ENCODE assay signal across 20 cellular contexts in the genomic region with DNA sequence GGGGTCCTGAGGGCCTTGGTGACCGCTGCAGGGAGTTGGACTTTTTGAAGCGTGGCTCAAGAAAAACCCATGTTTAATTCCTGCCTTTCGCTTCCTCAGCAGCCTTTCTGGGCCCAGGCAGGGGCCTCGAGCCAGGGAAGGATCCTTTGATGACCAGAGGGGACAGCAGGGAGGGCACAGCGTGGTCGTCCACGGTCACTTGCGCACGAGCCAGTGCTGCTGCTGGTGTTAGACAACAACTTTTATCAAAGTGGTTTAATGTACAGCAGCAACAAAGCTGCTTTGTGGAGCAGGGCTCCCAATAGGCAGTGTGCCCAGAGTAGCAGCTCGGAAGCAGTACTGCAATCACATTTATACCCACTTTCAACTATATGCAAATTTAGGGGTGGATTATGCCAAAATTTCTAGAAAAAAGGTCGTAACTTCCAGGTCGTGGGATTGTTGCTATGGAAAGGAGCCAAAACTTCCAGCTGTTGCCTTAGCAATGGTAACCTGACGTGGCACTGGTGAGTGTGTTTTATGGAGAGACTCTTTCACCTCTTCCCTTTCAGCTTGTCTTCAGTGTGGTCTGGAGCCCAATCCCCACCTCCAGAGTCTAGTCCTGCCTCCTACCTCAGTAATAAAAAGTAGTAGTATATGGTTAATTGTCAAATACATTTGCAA. TPM values are rescaled to one million over a fixed set of nuclear protein-coding genes. Genes with fewer than 3 reads are reported as not detected.
A peak's percentile ranks its signal among the peaks of the same experiment; 100 is the strongest.
DNase-seq lines count a peak whose midpoint lies in the region; ATAC-seq and TF ChIP-seq lines count a peak whose summit lies in the region.
"Had no signal": no experiment of that assay in that cellular context is flagged by ENCODE, and none has a peak within 500 bp of the region (broad histone marks: within the 10 kb centered on the region; RNA-seq: fewer than 3 reads in every experiment).

No MANE protein-coding gene starts in this region.

- H3K4me1 Mint-ChIP-seq in T-helper 1 cell treated with Interleukin-12 subunit alpha and Interleukin-12 subunit beta and Interleukin-4 antibody, amounts not matched to agents 30 μg/mL and 1 μg/mL, for 36 hours (ENCODE audit: low read depth), result peaks cover 61% of the 10 kb centered on the region
- H3K4me1 Mint-ChIP-seq in activated CD8-positive, alpha-beta T cell treated with anti-CD3 and anti-CD28 coated beads for 36 hours (ENCODE audit: low read depth), result peaks cover 63% of the 10 kb centered on the region
- H3K4me1 Mint-ChIP-seq in immature natural killer cell (peaks cover 78 to 83% of the 10 kb centered on the region in 2 donors), WTC11 (no peaks in the 10 kb centered on the region)
- peaks cover 69% of the 10 kb centered on the region for H3K4me1 Mint-ChIP-seq in stimulated activated effector memory CD8-positive, alpha-beta T cell treated with anti-CD3 and anti-CD28 coated beads, Interleukin-12 subunit alpha, Interleukin-12 subunit beta, amount 100 ng/mL, for 72 hours
- H3K4me1 Mint-ChIP-seq: endodermal cell had no signal

- POLR2A ChIA-PET in activated CD8-positive, alpha-beta T cell treated with anti-CD3 and anti-CD28 coated beads for 36 hours (lab: Charles Lee), result interaction anchor here (0.6 to 1.7 kb wide), 6 partner anchors 9 to 57 kb away, joined by 3 to 8 read pairs (median 4); a partner anchor contains a TSS
- POLR2A ChIA-PET in WTC11 (lab: Charles Lee), result no interaction called here

- no peak for TF ChIP-seq CTCF in activated CD8-positive, alpha-beta T cell treated with anti-CD3 and anti-CD28 coated beads for 36 hours (IDR thresholded peaks at IDR 0.05)
- no peak for TF ChIP-seq CTCF in WTC11 (IDR thresholded peaks at IDR 0.05)

- intact Hi-C loops in activated CD8-positive, alpha-beta T cell treated with anti-CD3 and anti-CD28 coated beads for 36 hours (cut with micrococcal nuclease), result no loop called here

- H3K27ac Mint-ChIP-seq in T-helper 1 cell treated with Interleukin-12 subunit alpha and Interleukin-12 subunit beta and Interleukin-4 antibody, amounts not matched to agents 30 μg/mL and 1 μg/mL, for 36 hours, result peak overlapping the region; percentile 62
- H3K27ac Mint-ChIP-seq in activated CD8-positive, alpha-beta T cell treated with anti-CD3 and anti-CD28 coated beads for 36 hours, result peak overlapping the region; percentile 78
- H3K27ac Mint-ChIP-seq in immature natural killer cell (peak overlapping the region; percentile 52 to 91 (median 82)), WTC11 (no peak overlapping the region)
- peak overlapping the region; percentile 85 for H3K27ac Mint-ChIP-seq in stimulated activated effector memory CD8-positive, alpha-beta T cell treated with anti-CD3 and anti-CD28 coated beads, Interleukin-12 subunit alpha, Interleukin-12 subunit beta, amount 100 ng/mL, for 72 hours
- H3K27ac Mint-ChIP-seq: endodermal cell had no signal

- peak overlapping the region; percentile 79 for H3K4me3 Mint-ChIP-seq in T-helper 1 cell treated with Interleukin-12 subunit alpha and Interleukin-12 subunit beta and Interleukin-4 antibody, amounts not matched to agents 30 μg/mL and 1 μg/mL, for 36 hours
- peak overlapping the region; percentile 58 for H3K4me3 Mint-ChIP-seq in activated CD8-positive, alpha-beta T cell treated with anti-CD3 and anti-CD28 coated beads for 36 hours
- H3K4me3 Mint-ChIP-seq in immature natural killer cell (peak overlapping the region; percentile 53 to 77 (median 64)), WTC11 (no peak overlapping the region)
- H3K4me3 Mint-ChIP-seq in stimulated activated effector memory CD8-positive, alpha-beta T cell treated with anti-CD3 and anti-CD28 coated beads, Interleukin-12 subunit alpha, Interleukin-12 subunit beta, amount 100 ng/mL, for 72 hours, result peak overlapping the region; percentile 14
- H3K4me3 Mint-ChIP-seq: endodermal cell had no signal

- H3K27me3 Mint-ChIP-seq in T-helper 1 cell treated with Interleukin-12 subunit alpha and Interleukin-12 subunit beta and Interleukin-4 antibody, amounts not matched to agents 30 μg/mL and 1 μg/mL, for 36 hours (ENCODE audit: low read depth), result no peaks in the 10 kb centered on the region
- H3K27me3 Mint-ChIP-seq in activated CD8-positive, alpha-beta T cell treated with anti-CD3 and anti-CD28 coated beads for 36 hours, result no peaks in the 10 kb centered on the region
- H3K27me3 Mint-ChIP-seq in immature natural killer cell (ENCODE audit: low read depth in 3 of 3) (peaks cover 0 to 1% (median 0%) of the 10 kb centered on the region in 3 donors), WTC11 (ENCODE audit: low read depth) (peaks cover 100% of the 10 kb centered on the region)

- no peak for ATAC-seq in activated CD8-positive, alpha-beta T cell treated with anti-CD3 and anti-CD28 coated beads for 36 hours
- ATAC-seq in stimulated activated effector memory CD8-positive, alpha-beta T cell treated with anti-CD3 and anti-CD28 coated beads, Interleukin-12 subunit alpha, Interleukin-12 subunit beta, amount 100 ng/mL, for 72 hours, result no peak
- ATAC-seq in WTC11, result no peak

- DNase-seq in T-helper 1 cell (no peak), immature natural killer cell (no peak), WTC11 (ENCODE audit: low spot score) (no peak), NCI-H748 (lab: John Stamatoyannopoulos, UW; ENCODE audit: unreplicated experiment) (no peak)
- DNase-seq in activated CD8-positive, alpha-beta T cell treated with anti-CD3 and anti-CD28 coated beads for 36 hours, result no peak
- DNase-seq in stimulated activated effector memory CD8-positive, alpha-beta T cell treated with anti-CD3 and anti-CD28 coated beads, Interleukin-12 subunit alpha, Interleukin-12 subunit beta, amount 100 ng/mL, for 72 hours (ENCODE audit: low spot score in 2 of 2), result no peak
- no peak for DNase-seq in stimulated activated naive CD4-positive, alpha-beta T cell (lab: John Stamatoyannopoulos, UW)
- DNase-seq: activated CD4-positive, alpha-beta T cell treated with anti-CD3 and anti-CD28 coated beads, Interleukin-2, amount 50 U/mL, for 1 hour; activated effector memory CD4-positive, alpha-beta T cell treated with Interleukin-2 at 50 U/mL for 16 hours; COR-L47; endodermal cell; GOT3; NCI-H1436 treated with DMSO at 0.1 percent for 48 hours; NCI-H526; retina; T1000 had no signal

- CTCF ChIA-PET in activated CD8-positive, alpha-beta T cell treated with anti-CD3 and anti-CD28 coated beads for 36 hours (lab: Charles Lee), result interaction anchor here (0.7 to 2.1 kb wide), 6 partner anchors 10 to 274 kb away, joined by 3 to 9 read pairs (median 4); no protein-coding TSS in a partner anchor
- CTCF ChIA-PET in WTC11 (lab: Charles Lee), result no interaction called here

- peaks cover 90% of the 10 kb centered on the region for H3K36me3 Mint-ChIP-seq in T-helper 1 cell treated with Interleukin-12 subunit alpha and Interleukin-12 subunit beta and Interleukin-4 antibody, amounts not matched to agents 30 μg/mL and 1 μg/mL, for 36 hours (ENCODE audit: low read depth)
- peaks cover 94% of the 10 kb centered on the region for H3K36me3 Mint-ChIP-seq in activated CD8-positive, alpha-beta T cell treated with anti-CD3 and anti-CD28 coated beads for 36 hours (ENCODE audit: low read depth)
- H3K36me3 Mint-ChIP-seq in immature natural killer cell (peaks cover 68 to 84% (median 70%) of the 10 kb centered on the region in 3 donors), WTC11 (no peaks in the 10 kb centered on the region)
- H3K36me3 Mint-ChIP-seq in stimulated activated effector memory CD8-positive, alpha-beta T cell treated with anti-CD3 and anti-CD28 coated beads, Interleukin-12 subunit alpha, Interleukin-12 subunit beta, amount 100 ng/mL, for 72 hours, result peaks cover 64% of the 10 kb centered on the region

- peaks cover 22% of the 10 kb centered on the region for H3K9me3 Mint-ChIP-seq in T-helper 1 cell treated with Interleukin-12 subunit alpha and Interleukin-12 subunit beta and Interleukin-4 antibody, amounts not matched to agents 30 μg/mL and 1 μg/mL, for 36 hours
- H3K9me3 Mint-ChIP-seq in activated CD8-positive, alpha-beta T cell treated with anti-CD3 and anti-CD28 coated beads for 36 hours, result peaks cover 19% of the 10 kb centered on the region
- H3K9me3 Mint-ChIP-seq in immature natural killer cell (peaks cover 0 to 11% (median 2%) of the 10 kb centered on the region in 6 donors), WTC11 (0 out of 2 replicates have a peak, but pooled peaks cover 3% of the 10 kb centered on the region)
- peaks cover 14% of the 10 kb centered on the region for H3K9me3 Mint-ChIP-seq in stimulated activated effector memory CD8-positive, alpha-beta T cell treated with anti-CD3 and anti-CD28 coated beads, Interleukin-12 subunit alpha, Interleukin-12 subunit beta, amount 100 ng/mL, for 72 hours

TF ChIP-seq in WTC11, 78 proteins besides CTCF, POLR2A, EP300 and RAD21 (continues in another document):
- no peak for TF ChIP-seq MYBL2 (CRISPR knock-in tag; IDR thresholded peaks at IDR 0.05)
- TF ChIP-seq GTF2I (CRISPR knock-in tag; conservative IDR thresholded peaks at IDR 0.05), result no peak
- TF ChIP-seq, protein P1, sequence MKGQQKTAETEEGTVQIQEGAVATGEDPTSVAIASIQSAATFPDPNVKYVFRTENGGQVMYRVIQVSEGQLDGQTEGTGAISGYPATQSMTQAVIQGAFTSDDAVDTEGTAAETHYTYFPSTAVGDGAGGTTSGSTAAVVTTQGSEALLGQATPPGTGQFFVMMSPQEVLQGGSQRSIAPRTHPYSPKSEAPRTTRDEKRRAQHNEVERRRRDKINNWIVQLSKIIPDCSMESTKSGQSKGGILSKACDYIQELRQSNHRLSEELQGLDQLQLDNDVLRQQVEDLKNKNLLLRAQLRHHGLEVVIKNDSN (CRISPR knock-in tag; IDR thresholded peaks at IDR 0.05), result no peak

RNA-seq across cellular contexts. Expression of a gene that starts 6.1 kb away (rescaled TPM):
- 1 to 10 TPM; 8.7 to 9.3 TPM for total RNA-seq in activated CD8-positive, alpha-beta T cell treated with anti-CD3 and anti-CD28 coated beads for 36 hours
- 10 to 100 TPM; 19.1 to 71.4 (median 25.7) TPM for polyA plus RNA-seq in immature natural killer cell
- total RNA-seq in WTC11 (2021), result 0.05 to 0.09 TPM in 2 of 3 replicates, not detected in the other
- total RNA-seq: bronchial epithelial cell, endodermal cell, myocyte had no signal
- polyA plus RNA-seq: keratinocyte had no signal

RNA-seq across cellular contexts. Expression of a gene that starts 14.7 kb away (rescaled TPM):
- 10 to 100 TPM; 37.6 to 40.7 TPM for total RNA-seq in activated CD8-positive, alpha-beta T cell treated with anti-CD3 and anti-CD28 coated beads for 36 hours
- polyA plus RNA-seq in immature natural killer cell, result 100 to 1,000 TPM; 123 to 291 (median 123) TPM
- total RNA-seq in WTC11 (2021), result 0.24 to 0.46 TPM (median 0.39 TPM) in 3 replicates
- total RNA-seq: bronchial epithelial cell, endodermal cell, myocyte had no signal
- polyA plus RNA-seq: keratinocyte had no signal

RNA-seq across cellular contexts. Expression of a gene that starts 37.0 kb away (rescaled TPM):
- 10 to 100 TPM; 42.2 to 42.7 TPM for total RNA-seq in activated CD8-positive, alpha-beta T cell treated with anti-CD3 and anti-CD28 coated beads for 36 hours
- 10 to 100 TPM; 63.1 to 93.5 (median 79.4) TPM for polyA plus RNA-seq in immature natural killer cell
- total RNA-seq in WTC11 (2021), result 0.15 to 0.37 TPM (median 0.18 TPM) in 3 replicates
- total RNA-seq: endodermal cell had no signal

Comparison
In these comparisons a context has a peak if more than half of its experiments do, and no peak if none do; other contexts are left out.
1. RNA of a gene that starts 14.7 kb away (total RNA-seq): 37.6 to 40.7 TPM in activated CD8-positive, alpha-beta T cell treated with anti-CD3 and anti-CD28 coated beads for 36 hours; 0.24 to 0.46 TPM in WTC11; every median in the first group is over 10 times any median in the second.
2. RNA of a gene that starts 37.0 kb away (total RNA-seq): 42.2 to 42.7 TPM in activated CD8-positive, alpha-beta T cell treated with anti-CD3 and anti-CD28 coated beads for 36 hours; 0.15 to 0.37 TPM in WTC11; every median in the first group is over 10 times any median in the second.